ENCODE assay signal across 10 cellular contexts in genomic region chr10:72173635-72174296, GRCh38.
DNase-seq lines count a peak whose midpoint lies in the region; ATAC-seq and TF ChIP-seq lines count a peak whose summit lies in the region.
"Had no signal": no experiment of that assay in that cellular context is flagged by ENCODE, and none has a peak within 500 bp of the region (broad histone marks: within the 10 kb centered on the region; RNA-seq: fewer than 3 reads in every experiment).

No MANE protein-coding gene starts in this region.

- no peak overlapping the region for H3K27ac ChIP-seq in brain microvascular endothelial cell
- H3K27ac ChIP-seq: testis had no signal

- DNase-seq in ELR (ENCODE audit: low read depth): peak; percentile 66
- peak; percentile 5 for DNase-seq in NCI-H2107 treated with DMSO at 0.1 percent for 48 hours (lab: John Stamatoyannopoulos, UW; ENCODE audit: unreplicated experiment)
- DNase-seq in fibroblast of mammary gland (ENCODE audit: low read depth): peak; percentile 24
- no peak for DNase-seq in brain microvascular endothelial cell
- DNase-seq in effector CD8-positive, alpha-beta T cell (lab: John Stamatoyannopoulos, UW): no peak
- no peak for DNase-seq in activated CD4-positive, alpha-beta T cell treated with anti-CD3 and anti-CD28 coated beads, Interleukin-2, amount 50 U/mL, for 1 hour
- DNase-seq: NCI-H524, testis had no signal

- H3K4me3 ChIP-seq in fibroblast of mammary gland (ENCODE audit: control insufficient read depth, low read depth, low read length) (no peak overlapping the region), brain microvascular endothelial cell (ENCODE audit: low read depth, low read length) (no peak overlapping the region)
- H3K4me3 ChIP-seq: testis had no signal

- ATAC-seq in GM21825 (IDR thresholded peaks at IDR 0.05; ENCODE audit: unreplicated experiment) (peak; percentile 51), GM18498 (IDR thresholded peaks at IDR 0.05; ENCODE audit: unreplicated experiment) (no peak)

- TF ChIP-seq CTCF in fibroblast of mammary gland (conservative IDR thresholded peaks at IDR 0.05; ENCODE audit: control insufficient read depth, insufficient read depth, low read depth, low read length): no peak
- no peak for TF ChIP-seq CTCF in brain microvascular endothelial cell (IDR thresholded peaks at IDR 0.05; ENCODE audit: low read depth, low read length, missing control alignments)

- no peaks in the 10 kb centered on the region for H3K27me3 ChIP-seq in brain microvascular endothelial cell (replicated peaks)
- H3K27me3 ChIP-seq: testis had no signal

- in situ Hi-C loops in brain microvascular endothelial cell (cut with HindIII; ENCODE audit: low pct_ligation_motif_present, low sequenced_read_pairs): no loop called here

- peaks cover 3% of the 10 kb centered on the region for H3K36me3 ChIP-seq in brain microvascular endothelial cell (replicated peaks)

Comparison
In these comparisons a context has a peak if more than half of its experiments do, and no peak if none do; other contexts are left out.
1. DNase-seq: peak in ELR (single experiment), NCI-H2107 treated with DMSO at 0.1 percent for 48 hours (single experiment) and fibroblast of mammary gland (single experiment); none in brain microvascular endothelial cell (single experiment), effector CD8-positive, alpha-beta T cell (single experiment) and activated CD4-positive, alpha-beta T cell treated with anti-CD3 and anti-CD28 coated beads, Interleukin-2, amount 50 U/mL, for 1 hour (single experiment).